In the genomic region with DNA sequence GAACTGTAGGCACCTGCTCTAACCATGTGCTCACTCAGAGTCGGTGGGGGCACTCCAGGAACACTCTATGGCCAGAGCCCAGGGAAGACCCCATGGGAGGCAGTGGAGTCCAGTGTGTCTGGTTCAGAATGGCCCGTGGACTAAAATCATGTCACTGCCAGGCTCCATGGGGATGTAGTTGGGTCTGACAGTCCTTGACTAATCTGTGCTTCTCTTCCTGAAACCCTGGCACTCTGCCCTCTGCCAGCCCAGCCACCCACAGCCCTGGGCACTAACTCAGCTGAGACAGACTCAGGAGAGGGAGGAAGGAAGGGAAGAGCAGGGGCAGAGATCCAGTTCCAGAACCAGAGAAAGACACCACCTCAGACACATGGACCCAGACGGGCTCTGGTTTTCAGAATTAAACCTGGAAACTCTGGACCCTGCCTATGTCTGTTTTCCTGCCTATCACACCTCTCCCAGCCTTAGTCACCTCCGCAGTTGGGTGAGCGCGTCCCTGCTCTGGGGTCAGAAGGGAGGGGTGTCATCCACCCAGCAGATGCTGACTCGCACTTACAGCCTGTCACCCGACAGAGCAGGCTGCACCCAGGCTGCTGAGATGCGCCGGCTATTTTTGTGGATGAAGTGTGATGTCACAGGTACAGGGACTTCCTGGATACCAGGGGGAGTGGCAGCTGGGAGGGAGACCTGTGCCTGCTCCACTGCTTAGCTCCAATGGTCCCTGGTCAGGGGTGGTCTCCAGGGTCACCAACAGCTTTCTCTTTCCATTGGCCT, we compare ENCODE assay signal across 15 cellular contexts. TPM values are rescaled to one million over a fixed set of nuclear protein-coding genes. Genes with fewer than 3 reads are reported as not detected.
A peak's percentile ranks its signal among the peaks of the same experiment; 100 is the strongest.
DNase-seq lines count a peak whose midpoint lies in the region; ATAC-seq and FAIRE-seq lines count a peak whose summit lies in the region.
"Had no signal": no experiment of that assay in that cellular context is flagged by ENCODE, and none has a peak within 500 bp of the region (broad histone marks: within the 10 kb centered on the region; RNA-seq: fewer than 3 reads in every experiment).

No MANE protein-coding gene starts in this region.

- H3K36me3 Mint-ChIP-seq in activated naive CD8-positive, alpha-beta T cell treated with anti-CD3 and anti-CD28 coated beads, Interleukin-2, amount 50 U/mL, for 24 hours (ENCODE audit: low read depth) = no peaks in the 10 kb centered on the region
- H3K36me3 Mint-ChIP-seq: CD4-positive, CD25-positive, alpha-beta regulatory T cell had no signal

- H3K9me3 Mint-ChIP-seq in activated naive CD8-positive, alpha-beta T cell treated with anti-CD3 and anti-CD28 coated beads, Interleukin-2, amount 50 U/mL, for 24 hours = no peaks in the 10 kb centered on the region
- H3K9me3 Mint-ChIP-seq: effector memory CD8-positive, alpha-beta T cell; T-helper 2 cell treated with Interferon-gamma antibody and Interleukin-4, amounts not matched to agents 5 μg/mL and 100 μg/mL, for 36 hours had no signal

- no peak overlapping the region for H3K27ac Mint-ChIP-seq in activated naive CD8-positive, alpha-beta T cell treated with anti-CD3 and anti-CD28 coated beads, Interleukin-2, amount 50 U/mL, for 24 hours
- H3K27ac Mint-ChIP-seq: CD4-positive, CD25-positive, alpha-beta regulatory T cell; effector memory CD8-positive, alpha-beta T cell; T-helper 2 cell treated with Interferon-gamma antibody and Interleukin-4, amounts not matched to agents 5 μg/mL and 100 μg/mL, for 36 hours had no signal

- H3K4me3 Mint-ChIP-seq in activated naive CD8-positive, alpha-beta T cell treated with anti-CD3 and anti-CD28 coated beads, Interleukin-2, amount 50 U/mL, for 24 hours = no peak overlapping the region
- H3K4me3 Mint-ChIP-seq: CD4-positive, CD25-positive, alpha-beta regulatory T cell; effector memory CD8-positive, alpha-beta T cell; T-helper 2 cell treated with Interferon-gamma antibody and Interleukin-4, amounts not matched to agents 5 μg/mL and 100 μg/mL, for 36 hours had no signal

- no peaks in the 10 kb centered on the region for H3K4me1 Mint-ChIP-seq in activated naive CD8-positive, alpha-beta T cell treated with anti-CD3 and anti-CD28 coated beads, Interleukin-2, amount 50 U/mL, for 24 hours
- H3K4me1 Mint-ChIP-seq: CD4-positive, CD25-positive, alpha-beta regulatory T cell had no signal

- no peak for FAIRE-seq in RCC 7860 (lab: Jason Lieb, UNC)

- no peaks in the 10 kb centered on the region for H3K27me3 Mint-ChIP-seq in activated naive CD8-positive, alpha-beta T cell treated with anti-CD3 and anti-CD28 coated beads, Interleukin-2, amount 50 U/mL, for 24 hours
- H3K27me3 Mint-ChIP-seq: CD4-positive, CD25-positive, alpha-beta regulatory T cell had no signal

- no peak for ATAC-seq in left colon
- no peak for ATAC-seq in activated naive CD8-positive, alpha-beta T cell treated with anti-CD3 and anti-CD28 coated beads, Interleukin-2, amount 50 U/mL, for 24 hours
- no peak for ATAC-seq in GM18868 (IDR thresholded peaks at IDR 0.05; ENCODE audit: unreplicated experiment)
- ATAC-seq in GM21360 (IDR thresholded peaks at IDR 0.05; ENCODE audit: unreplicated experiment) = no peak
- ATAC-seq: effector memory CD8-positive, alpha-beta T cell; sciatic nerve had no signal

- intact Hi-C loops in left colon (cut with DNase I, micrococcal nuclease) = no loop called here

- DNase-seq in A172 (ENCODE audit: low spot score) = peak; percentile 73
- DNase-seq in ELR (ENCODE audit: low read depth) = peak; percentile 7
- DNase-seq in RCC 7860 (ENCODE audit: low spot score) = peak; percentile 43
- DNase-seq in glomerular visceral epithelial cell (ENCODE audit: extremely low spot score) = peak; percentile 50
- DNase-seq in left colon = no peak
- no peak for DNase-seq in activated naive CD8-positive, alpha-beta T cell treated with anti-CD3 and anti-CD28 coated beads, Interleukin-2, amount 50 U/mL, for 24 hours
- DNase-seq: CD4-positive, CD25-positive, alpha-beta regulatory T cell; effector memory CD8-positive, alpha-beta T cell; trophoblast cell had no signal

RNA-seq across cellular contexts. Expression of gene INSYN1, which starts 56.8 kb away (rescaled TPM):
- total RNA-seq in A172 (2014; rRNA removed; shearing (Covaris generic)) = 1.0 and 1.5 TPM in 2 replicates
- total RNA-seq in left colon = 1 to 10 TPM in 1 of 2 donors, under 1 TPM in 1; 0.82 to 1.5 TPM
- total RNA-seq: activated CD8-positive, alpha-beta memory T cell treated with anti-CD3 and anti-CD28 coated beads for 36 hours; CD4-positive, CD25-positive, alpha-beta regulatory T cell; mononuclear cell had no signal

Comparison
In these comparisons a context has a peak if more than half of its experiments do, and no peak if none do; other contexts are left out.
1. DNase-seq: peak in A172 (single experiment), ELR (single experiment), RCC 7860 (single experiment) and glomerular visceral epithelial cell (single experiment); none in left colon (0 of 2) and activated naive CD8-positive, alpha-beta T cell treated with anti-CD3 and anti-CD28 coated beads, Interleukin-2, amount 50 U/mL, for 24 hours (single experiment).